ENCODE assay signal across 21 cellular contexts in the genomic region with DNA sequence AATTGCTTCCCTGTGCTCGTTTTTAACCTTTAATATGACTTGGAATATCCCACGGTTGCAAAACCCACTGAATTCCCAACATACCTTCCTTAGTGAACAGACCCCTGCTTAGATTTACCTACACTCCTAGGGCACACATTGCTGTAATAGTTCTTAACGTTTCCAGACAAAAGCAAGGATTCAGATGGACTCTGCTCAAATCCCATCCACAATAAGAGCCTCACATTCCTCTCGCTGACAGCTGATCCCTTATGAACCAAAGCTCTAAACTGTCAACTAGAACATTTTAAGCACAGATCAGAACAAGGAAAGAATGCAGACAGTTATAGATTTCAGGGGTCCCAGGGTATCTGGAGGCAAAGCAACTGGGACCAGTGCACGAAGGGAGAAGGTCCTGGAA.
DNase-seq lines count a peak whose midpoint lies in the region; ATAC-seq, FAIRE-seq and TF ChIP-seq lines count a peak whose summit lies in the region.
"Had no signal": no experiment of that assay in that cellular context is flagged by ENCODE, and none has a peak within 500 bp of the region (broad histone marks: within the 10 kb centered on the region; RNA-seq: fewer than 3 reads in every experiment).

No MANE protein-coding gene starts in this region.

- no peak for TF ChIP-seq CTCF in HepG2 (CRISPR knock-in tag; IDR thresholded peaks at IDR 0.05)
- TF ChIP-seq CTCF in right lobe of liver (IDR thresholded peaks at IDR 0.05), result no peak
- TF ChIP-seq CTCF in H1 (IDR thresholded peaks at IDR 0.05; ENCODE audit: control extremely low read depth in 1 of 3, insufficient read depth in 1 of 3, low read depth in 1 of 3, low read length in 3 of 3), result no peak
- no peak for TF ChIP-seq CTCF in thyroid gland (IDR thresholded peaks at IDR 0.05)
- TF ChIP-seq CTCF in testis (IDR thresholded peaks at IDR 0.05), result no peak

- H3K23ac ChIP-seq in H1 (ENCODE audit: insufficient read length), result no peak overlapping the region

- TF ChIP-seq POLR2A in HepG2 (IDR thresholded peaks at IDR 0.05; ENCODE audit: insufficient read depth in 1 of 2, low read depth in 2 of 2, low read length in 2 of 2), result no peak
- no peak for TF ChIP-seq POLR2A in right lobe of liver (IDR thresholded peaks at IDR 0.05)
- no peak for TF ChIP-seq POLR2A in H1 (IDR thresholded peaks at IDR 0.05; ENCODE audit: control extremely low read depth in 1 of 2, low read depth in 2 of 2, low read length in 2 of 2)
- no peak for TF ChIP-seq POLR2A in thyroid gland (IDR thresholded peaks at IDR 0.05)
- TF ChIP-seq POLR2A in testis (IDR thresholded peaks at IDR 0.05), result no peak

- H2BK15ac ChIP-seq in H1 (ENCODE audit: low read length), result no peak overlapping the region

- ATAC-seq in HepG2 (peak; percentile 88), right lobe of liver (no peak), GM21717 (IDR thresholded peaks at IDR 0.05; ENCODE audit: unreplicated experiment) (no peak)
- ATAC-seq: CD8-positive, alpha-beta T cell; GM12878 had no signal

- H3K27ac ChIP-seq in HepG2 (ENCODE audit: extremely low read length, insufficient read depth, low read length), result peak overlapping the region; percentile 42
- no peak overlapping the region for H3K27ac ChIP-seq in right lobe of liver
- no peak overlapping the region for H3K27ac ChIP-seq in H1 (ENCODE audit: low read depth, low read length)
- peak overlapping the region in 2 of 3 donors; percentile 24 to 41 for H3K27ac ChIP-seq in thyroid gland
- H3K27ac ChIP-seq in testis, result no peak overlapping the region
- H3K27ac ChIP-seq: 22Rv1, BLaER1, C4-2B had no signal

- peaks cover 42% of the 10 kb centered on the region for H3K4me1 ChIP-seq in HepG2 (ENCODE audit: insufficient read depth, low read length)
- H3K4me1 ChIP-seq in right lobe of liver, result peaks cover 0 to 26% (median 6%) of the 10 kb centered on the region in 4 donors
- peaks cover 0 to 5% (median 0%) of the 10 kb centered on the region in 4 experiments; a peak in 1 of 7 replicates for H3K4me1 ChIP-seq in H1 (replicated peaks in 1 of 4; ENCODE audit: control insufficient read depth in 3 of 4, insufficient read depth in 4 of 4, low read length in 3 of 4)
- peaks cover 12 to 22% of the 10 kb centered on the region in 2 donors for H3K4me1 ChIP-seq in thyroid gland
- peaks cover 2% of the 10 kb centered on the region for H3K4me1 ChIP-seq in testis

- H3K79me2 ChIP-seq in HepG2 (ENCODE audit: insufficient read depth, low read length), result no peaks in the 10 kb centered on the region
- H3K79me2 ChIP-seq in H1 (ENCODE audit: control insufficient read depth in 1 of 2, insufficient read depth in 2 of 2, low read length in 2 of 2), result no peaks in the 10 kb centered on the region

- H2BK5ac ChIP-seq in H1 (ENCODE audit: low read depth, low read length), result no peak overlapping the region

- in situ Hi-C loops in HepG2 (cut with HindIII; ENCODE audit: extremely low pct_ligation_motif_present, low pct_unique_long_range_greater_than_20kb), result no loop called here

- DNase-seq in HepG2 (ENCODE audit: low spot score), result peak; percentile 61
- DNase-seq in right lobe of liver, result no peak
- no peak for DNase-seq in H1 (ENCODE audit: low read depth in 1 of 2, low spot score in 2 of 2)
- DNase-seq in thyroid gland, result no peak
- no peak for DNase-seq in testis
- DNase-seq: CD4-positive, CD25-positive, alpha-beta regulatory T cell; CD8-positive, alpha-beta T cell; DMS 273 treated with DMSO at 0.1 percent for 48 hours; DMS79; EL; GDM1; GOT3; H7; HCEC 1CT had no signal

- BruUV-seq in HepG2 (replicated peaks; lab: Mats Ljungman, UMichigan), result no TSS peak

- CTCF ChIA-PET in HepG2 (lab: Yijun Ruan, JAX; ENCODE audit: low intra/inter-chr PET ratio, low total read pairs), result no interaction called here
- CTCF ChIA-PET in H1 (lab: Charles Lee; ENCODE audit: partially characterized antibody), result interaction anchor here (0.7 to 1.9 kb wide), 6 partner anchors 10 to 142 kb away, joined by 3 to 6 read pairs (median 3); no protein-coding TSS in a partner anchor

- no peak overlapping the region for H2BK20ac ChIP-seq in H1 (ENCODE audit: low read length)

- H3K27me3 ChIP-seq in HepG2 (ENCODE audit: control insufficient read depth in 1 of 2, insufficient read depth in 2 of 2, low read length in 2 of 2) (peaks cover 0 to 2% of the 10 kb centered on the region in 2 experiments; a peak in 1 of 5 replicates), right lobe of liver (no peaks in the 10 kb centered on the region), H1 (replicated peaks in 1 of 4; ENCODE audit: control insufficient read depth in 3 of 4, extremely low read depth in 1 of 4, insufficient read depth in 3 of 4, low read length in 3 of 4) (no peaks in the 10 kb centered on the region), thyroid gland (no peaks in the 10 kb centered on the region), testis (no peaks in the 10 kb centered on the region)
- H3K27me3 ChIP-seq: BLaER1 had no signal

- POLR2A ChIA-PET in HepG2 (lab: Yijun Ruan, JAX) (interaction anchor here (0.7 to 1.0 kb wide), 2 partner anchors 8 to 9 kb away, joined by 3 to 7 read pairs; no protein-coding TSS in a partner anchor), H1 (lab: Charles Lee; ENCODE audit: partially characterized antibody) (no interaction called here)

- H3K14ac ChIP-seq in H1 (ENCODE audit: insufficient read length), result no peak overlapping the region

- intact Hi-C loops in HepG2 (cut with micrococcal nuclease; ENCODE audit: unreplicated experiment) (no loop called here), right lobe of liver (cut with DNase I) (no loop called here), thyroid gland (cut with DNase I) (no loop called here), testis (cut with DNase I; ENCODE audit: low total_unique reads) (no loop called here)

- TF ChIP-seq RAD21 in HepG2 (CRISPR knock-in tag; IDR thresholded peaks at IDR 0.05) (no peak), H1 (IDR thresholded peaks at IDR 0.05 in 1 of 2, conservative IDR thresholded peaks at IDR 0.05 in 1 of 2; ENCODE audit: low read depth in 2 of 2, low read length in 2 of 2) (no peak)

- no peak overlapping the region for H3K18ac ChIP-seq in H1 (ENCODE audit: extremely low read depth, low read length)

- no peak overlapping the region for H4K8ac ChIP-seq in H1 (ENCODE audit: extremely low read depth, insufficient read depth, low read length)

- H4K91ac ChIP-seq in H1 (replicated peaks; ENCODE audit: insufficient read length, low read length), result no peak overlapping the region

- H2AFZ ChIP-seq in HepG2 (ENCODE audit: low read length) (no peak overlapping the region), H1 (ENCODE audit: low read length) (no peak overlapping the region)

- H3K4me3 ChIP-seq in HepG2 (replicated peaks in 1 of 3; ENCODE audit: insufficient read depth in 1 of 3, low read depth in 2 of 3, low read length in 3 of 3), result no peak overlapping the region; a peak in 1 of 6 replicates
- H3K4me3 ChIP-seq in right lobe of liver, result no peak overlapping the region
- no peak overlapping the region for H3K4me3 ChIP-seq in H1 (ENCODE audit: extremely low read depth in 1 of 4, insufficient read depth in 2 of 4, low read depth in 3 of 4, low read length in 4 of 4)
- H3K4me3 ChIP-seq in thyroid gland (replicated peaks in 1 of 3), result no peak overlapping the region
- H3K4me3 ChIP-seq in testis, result no peak overlapping the region
- H3K4me3 ChIP-seq: BLaER1, GM12878 had no signal

- no peak overlapping the region for H3K4ac ChIP-seq in H1 (replicated peaks; ENCODE audit: insufficient read length, low read depth, low read length)

- no peak overlapping the region for H2AK5ac ChIP-seq in H1 (ENCODE audit: low read depth, low read length)

- peak; percentile 68 for FAIRE-seq in HepG2 (lab: Jason Lieb, UNC)
- FAIRE-seq in H1 (lab: Jason Lieb, UNC), result peak; percentile 24
- FAIRE-seq: A204.1, D721Med, GM12878 had no signal

- no peak overlapping the region for H2BK12ac ChIP-seq in H1 (ENCODE audit: low read depth, low read length)

- no peaks in the 10 kb centered on the region for H3K79me1 ChIP-seq in H1 (ENCODE audit: low read depth, low read length)

- H3K9ac ChIP-seq in HepG2 (ENCODE audit: insufficient read depth, low read depth, low read length) (0 out of 2 replicates have a peak overlapping the region, but pooled peaks have one; percentile 8), H1 (replicated peaks in 1 of 4; ENCODE audit: extremely low read depth in 1 of 4, low read depth in 3 of 4, low read length in 3 of 4) (no peak overlapping the region)
- H3K9ac ChIP-seq: BLaER1 had no signal

- no peak overlapping the region for H3K56ac ChIP-seq in H1 (replicated peaks; ENCODE audit: insufficient read length, low read depth, low read length)

- no peaks in the 10 kb centered on the region for H3K9me3 ChIP-seq in HepG2 (ENCODE audit: low read length)
- H3K9me3 ChIP-seq in right lobe of liver, result no peaks in the 10 kb centered on the region
- no peaks in the 10 kb centered on the region for H3K9me3 ChIP-seq in H1 (ENCODE audit: insufficient read depth in 2 of 2, low read depth in 1 of 2, low read length in 1 of 2)
- H3K9me3 ChIP-seq in thyroid gland, result no peaks in the 10 kb centered on the region
- no peaks in the 10 kb centered on the region for H3K9me3 ChIP-seq in testis

- 0 out of 4 replicates have a peak, but pooled peaks of 1 of the 2 experiments have one; percentile 19 for TF ChIP-seq EP300 in HepG2 (IDR thresholded peaks at IDR 0.05; ENCODE audit: low read depth in 2 of 2, low read length in 2 of 2)
- TF ChIP-seq EP300 in HepG2 (CRISPR knock-in tag; IDR thresholded peaks at IDR 0.05; ENCODE audit: borderline replicate concordance), result no peak
- no peak for TF ChIP-seq EP300 in H1 (IDR thresholded peaks at IDR 0.05; ENCODE audit: borderline replicate concordance in 1 of 2, low read depth in 2 of 2, low read length in 2 of 2)

- H3K36me3 ChIP-seq in HepG2 (replicated peaks in 1 of 2; ENCODE audit: control insufficient read depth in 1 of 2, insufficient read depth in 2 of 2, low read length in 2 of 2), result no peaks in the 10 kb centered on the region
- H3K36me3 ChIP-seq in right lobe of liver, result no peaks in the 10 kb centered on the region
- no peaks in the 10 kb centered on the region for H3K36me3 ChIP-seq in H1 (ENCODE audit: control insufficient read depth in 2 of 4, insufficient read depth in 4 of 4, low read length in 3 of 4)
- H3K36me3 ChIP-seq in thyroid gland, result no peaks in the 10 kb centered on the region
- H3K36me3 ChIP-seq in testis (ENCODE audit: low read depth, missing control alignments), result no peaks in the 10 kb centered on the region
- H3K36me3 ChIP-seq: BLaER1 had no signal

- peak overlapping the region; percentile 49 for H3K4me2 ChIP-seq in HepG2 (ENCODE audit: low read depth, low read length)
- no peak overlapping the region for H3K4me2 ChIP-seq in H1 (ENCODE audit: insufficient read depth in 1 of 2, low read depth in 2 of 2, low read length in 2 of 2)
- H3K4me2 ChIP-seq: BLaER1 had no signal

- WGBS in HepG2 (ENCODE audit: low lambda C conversion rate), result 8% methylated on average over 5 of the region's 5 CpGs
- 72% methylated on average over 5 of the region's 5 CpGs for WGBS in right lobe of liver (ENCODE audit: insufficient coverage, low coverage, low lambda C conversion rate, missing lambda C conversion rate)
- 76% methylated on average over 5 of the region's 5 CpGs; no CpG with 5 or more reads in 1 of the 2 experiments for WGBS in H1 (ENCODE audit: extremely low coverage in 1 of 2, insufficient coverage in 1 of 2, insufficient read length in 1 of 2, insufficient replicate concordance in 2 of 2, low coverage in 1 of 2, low lambda C conversion rate in 2 of 2, missing lambda C conversion rate in 1 of 2), 2 experiments
- WGBS in thyroid gland, 2 donors, result 73 to 74% methylated on average over 5 of the region's 5 CpGs
- 61 to 63% methylated on average over 5 of the region's 5 CpGs for WGBS in testis, 2 donors

- no peak overlapping the region for H2BK120ac ChIP-seq in H1 (replicated peaks; ENCODE audit: low read depth, low read length)

- H3K23me2 ChIP-seq in H1 (ENCODE audit: low read depth, low read length), result no peaks in the 10 kb centered on the region

- H4K20me1 ChIP-seq in HepG2 (ENCODE audit: insufficient read depth, low read length), result no peaks in the 10 kb centered on the region
- H4K20me1 ChIP-seq in H1 (replicated peaks in 1 of 2; ENCODE audit: control insufficient read depth in 1 of 2, insufficient read depth in 2 of 2, low read length in 2 of 2), result no peaks in the 10 kb centered on the region
- H4K20me1 ChIP-seq: BLaER1 had no signal

- no peak overlapping the region for H4K5ac ChIP-seq in H1 (ENCODE audit: insufficient read length, low read depth, low read length)

Comparison
In these comparisons a context has a peak if more than half of its experiments do, and no peak if none do; other contexts are left out.
1. H3K27ac ChIP-seq: peak in HepG2 (single experiment) and thyroid gland (2 of 3); none in right lobe of liver (0 of 3), H1 (single experiment) and testis (0 of 2).